In the genomic region with DNA sequence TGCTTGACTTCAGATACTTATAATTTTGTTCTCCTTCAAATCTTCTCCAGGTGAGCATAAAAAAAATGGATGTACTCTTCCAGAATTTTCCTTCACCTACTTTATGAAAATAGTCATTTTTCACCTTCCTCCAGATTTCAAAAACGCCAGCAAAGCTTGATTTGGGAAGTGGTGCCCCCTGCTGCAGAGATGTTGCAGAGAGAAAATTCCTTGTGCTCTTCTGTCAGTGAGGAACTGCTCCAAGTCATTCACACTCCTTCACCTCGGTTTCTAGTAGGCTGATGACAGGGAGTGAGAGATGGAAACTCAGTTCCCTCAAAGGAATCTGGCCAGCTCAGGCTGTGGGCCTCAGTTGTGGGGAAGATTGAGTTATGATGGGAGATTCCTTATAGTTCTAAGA, we compare ENCODE assay signal across 10 cellular contexts. TPM values are rescaled to one million over a fixed set of nuclear protein-coding genes. Genes with fewer than 3 reads are reported as not detected.
A peak's percentile ranks its signal among the peaks of the same experiment; 100 is the strongest.
DNase-seq lines count a peak whose midpoint lies in the region; ATAC-seq, FAIRE-seq and TF ChIP-seq lines count a peak whose summit lies in the region.
"Had no signal": no experiment of that assay in that cellular context is flagged by ENCODE, and none has a peak within 500 bp of the region (broad histone marks: within the 10 kb centered on the region; RNA-seq: fewer than 3 reads in every experiment).

No MANE protein-coding gene starts in this region.

- H3K4me3 ChIP-seq in A549 (no peak overlapping the region), GM12865 (ENCODE audit: low read depth, low read length) (no peak overlapping the region), SU-DHL-6 (ENCODE audit: insufficient read depth, low read length, poor library complexity, severe bottlenecking) (no peak overlapping the region), hepatocyte (no peak overlapping the region)

- POLR2A ChIA-PET in A549 (lab: Yijun Ruan, JAX): no interaction called here

- no peak overlapping the region for H3K4me2 ChIP-seq in A549
- no peak overlapping the region for H3K4me2 ChIP-seq in SU-DHL-6 (ENCODE audit: low read depth, low read length, poor library complexity, severe bottlenecking)
- H3K4me2 ChIP-seq in hepatocyte: no peak overlapping the region

- H3K9ac ChIP-seq in SU-DHL-6 (ENCODE audit: low read length): no peak overlapping the region

- ATAC-seq in A549 (peak in 1 of 2 experiments; percentile 70; a peak in 3 of 6 replicates), GM21723 (IDR thresholded peaks at IDR 0.05; ENCODE audit: unreplicated experiment) (no peak), GM21526 (IDR thresholded peaks at IDR 0.05; ENCODE audit: low FRiP score, unreplicated experiment) (no peak)

- no peaks in the 10 kb centered on the region for H3K4me1 ChIP-seq in A549
- H3K4me1 ChIP-seq in hepatocyte (ENCODE audit: insufficient read depth): no peaks in the 10 kb centered on the region

- no peak for TF ChIP-seq EP300 in A549 (IDR thresholded peaks at IDR 0.05)

- no peaks in the 10 kb centered on the region for H3K27me3 ChIP-seq in SU-DHL-6 (ENCODE audit: low read length)
- no peaks in the 10 kb centered on the region for H3K27me3 ChIP-seq in hepatocyte

- H3K27ac ChIP-seq in A549 (no peak overlapping the region), SU-DHL-6 (ENCODE audit: low read depth, low read length) (no peak overlapping the region), hepatocyte (no peak overlapping the region)

- H2AFZ ChIP-seq in SU-DHL-6 (ENCODE audit: low read depth, low read length, severe bottlenecking) (no peak overlapping the region), hepatocyte (peak overlapping the region; percentile 3)

- H3K9me3 ChIP-seq in A549 (no peaks in the 10 kb centered on the region), SU-DHL-6 (ENCODE audit: insufficient read depth, low read length) (no peaks in the 10 kb centered on the region), hepatocyte (ENCODE audit: low read depth) (no peaks in the 10 kb centered on the region)

- TF ChIP-seq CTCF in A549 (IDR thresholded peaks at IDR 0.05) (peak; percentile 46), GM12865 (IDR thresholded peaks at IDR 0.05; ENCODE audit: insufficient read depth, low read depth, low read length, missing control alignments) (peak; percentile 20), SU-DHL-6 (IDR thresholded peaks at IDR 0.05; ENCODE audit: insufficient read depth, low read length, poor library complexity, severe bottlenecking) (peak; percentile 30), hepatocyte (IDR thresholded peaks at IDR 0.05; ENCODE audit: poor library complexity) (peak; percentile 49)

- no peaks in the 10 kb centered on the region for H3K36me3 ChIP-seq in SU-DHL-6 (ENCODE audit: low read length)
- no peaks in the 10 kb centered on the region for H3K36me3 ChIP-seq in hepatocyte (replicated peaks; ENCODE audit: insufficient read depth, low read depth)

- CTCF ChIA-PET in A549 (lab: Yijun Ruan, JAX): interaction anchor here (0.6 to 2.6 kb wide), 24 partner anchors 9 to 226 kb away, joined by 3 to 13 read pairs (median 4); no protein-coding TSS in a partner anchor

- H3K9me2 ChIP-seq in SU-DHL-6 (replicated peaks; ENCODE audit: insufficient read depth, low read length) (no peaks in the 10 kb centered on the region), hepatocyte (replicated peaks; ENCODE audit: insufficient read depth) (no peaks in the 10 kb centered on the region)

- no peak for FAIRE-seq in A549 (lab: Jason Lieb, UNC)

- WGBS in A549 (ENCODE audit: missing lambda C conversion rate): 0% methylated on average over 2 of the region's 2 CpGs
- 3% methylated on average over 2 of the region's 2 CpGs for WGBS in hepatocyte (ENCODE audit: low lambda C conversion rate, missing lambda C conversion rate)

- H4K20me1 ChIP-seq in SU-DHL-6 (ENCODE audit: low read depth, low read length): no peaks in the 10 kb centered on the region
- no peaks in the 10 kb centered on the region for H4K20me1 ChIP-seq in hepatocyte (ENCODE audit: insufficient read depth, poor library complexity, severe bottlenecking)

- H3F3A ChIP-seq in SU-DHL-6 (ENCODE audit: insufficient read depth): no peaks in the 10 kb centered on the region

- no peak for TF ChIP-seq POLR2A in A549 (IDR thresholded peaks at IDR 0.05; ENCODE audit: low read length)

- TF ChIP-seq RAD21 in A549 (conservative IDR thresholded peaks at IDR 0.05 in 1 of 2, IDR thresholded peaks at IDR 0.05 in 1 of 2): peak; percentile 61 to 68

- H3K79me2 ChIP-seq in SU-DHL-6 (ENCODE audit: insufficient read depth, low read length) (no peaks in the 10 kb centered on the region), hepatocyte (no peaks in the 10 kb centered on the region)

- DNase-seq in A549 (ENCODE audit: low read depth in 1 of 2, low spot score in 1 of 2): peak in 1 of 2 experiments; percentile 27
- DNase-seq in GM12865 (ENCODE audit: low read depth): peak; percentile 6
- peak; percentile 24 for DNase-seq in hepatocyte (ENCODE audit: low spot score)
- DNase-seq in NCI-H2081 (lab: John Stamatoyannopoulos, UW): no peak
- no peak for DNase-seq in hepatic stellate cell (ENCODE audit: low spot score)
- DNase-seq: GOT3, NCI-H1105 treated with DMSO at 0.1 percent for 48 hours had no signal

TF ChIP-seq in A549, 52 proteins besides CTCF, POLR2A, EP300 and RAD21:
- TF ChIP-seq ZC3H11A (IDR thresholded peaks at IDR 0.05): no peak
- TF ChIP-seq SMC3 (IDR thresholded peaks at IDR 0.05): peak; percentile 62
- TF ChIP-seq, protein P1, sequence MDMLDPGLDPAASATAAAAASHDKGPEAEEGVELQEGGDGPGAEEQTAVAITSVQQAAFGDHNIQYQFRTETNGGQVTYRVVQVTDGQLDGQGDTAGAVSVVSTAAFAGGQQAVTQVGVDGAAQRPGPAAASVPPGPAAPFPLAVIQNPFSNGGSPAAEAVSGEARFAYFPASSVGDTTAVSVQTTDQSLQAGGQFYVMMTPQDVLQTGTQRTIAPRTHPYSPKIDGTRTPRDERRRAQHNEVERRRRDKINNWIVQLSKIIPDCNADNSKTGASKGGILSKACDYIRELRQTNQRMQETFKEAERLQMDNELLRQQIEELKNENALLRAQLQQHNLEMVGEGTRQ (IDR thresholded peaks at IDR 0.05): no peak

RNA-seq across cellular contexts. Expression of gene RNASE3, which starts 24.2 kb away (rescaled TPM):
- polyA plus RNA-seq in A549 (2011; rRNA removed) (not detected in 2 replicates), A549 (2017; fragmentation: RNase III; extraction: RNeasy Plus Mini Kit Qiagen cat#74134 plus additional on column Dnase treatment) (not detected in 3 replicates), hepatocyte (0.50 and 0.52 TPM in 2 replicates)
- not detected in 2 replicates for polyA plus RNA-seq in A549 (2012; cell fraction: cytosol; rRNA removed)
- not detected in 2 replicates for polyA plus RNA-seq in A549 (2012; cell fraction: nucleus; rRNA removed)
- polyA minus RNA-seq in A549 (2011; rRNA and poly(A)+ RNA removed): not detected in 2 replicates
- 1.4 TPM in 1 of 2 replicates, not detected in the other for total RNA-seq in hepatocyte

Comparison
In these comparisons a context has a peak if more than half of its experiments do, and no peak if none do; other contexts are left out.
1. DNase-seq: peak in GM12865 (single experiment) and hepatocyte (single experiment); none in NCI-H2081 (0 of 2) and hepatic stellate cell (single experiment).
2. Peak in every context shown above with its lines, with median percentiles within 50 percentile points of each other: CTCF ChIP-seq.